24 cellular contexts compared by ENCODE assay signal in the genomic region with DNA sequence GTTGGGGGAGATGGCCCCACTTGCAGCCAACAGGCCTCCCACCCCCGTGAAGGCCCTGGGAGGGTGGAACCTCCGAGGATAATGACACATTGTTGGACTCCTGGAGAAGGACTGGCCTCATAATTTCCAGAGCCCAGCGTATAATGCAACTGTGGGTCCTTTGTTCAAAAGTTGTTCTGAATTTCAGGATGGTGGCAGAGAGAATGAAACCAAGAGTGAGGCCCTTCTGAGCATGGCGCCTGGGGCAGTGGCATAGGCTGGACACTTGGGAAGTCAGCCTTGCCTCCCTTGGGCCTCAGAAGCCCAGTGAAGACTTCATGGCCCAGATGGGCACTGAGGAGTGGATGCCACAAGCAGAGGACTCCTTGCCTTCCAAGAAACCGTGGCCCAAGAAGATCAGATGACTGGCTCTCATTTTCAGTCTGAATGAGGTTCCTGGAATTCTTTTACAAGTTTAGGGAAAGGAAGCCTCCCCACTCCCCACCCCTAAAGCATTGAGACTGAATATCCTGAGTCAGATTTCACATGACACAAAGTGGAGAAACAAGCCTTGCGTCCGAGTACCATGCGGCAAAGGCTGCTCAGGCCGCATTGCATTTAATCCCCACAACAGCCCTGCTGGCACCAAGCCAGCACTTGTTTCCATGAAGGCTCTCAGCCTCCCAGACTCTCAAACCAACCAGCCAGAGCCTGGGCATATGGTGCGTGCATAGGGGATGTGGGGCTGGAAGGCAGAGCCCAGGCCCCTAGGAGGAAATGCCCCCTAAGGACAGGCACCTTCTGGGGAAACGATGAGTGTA.
DNase-seq lines count a peak whose midpoint lies in the region; ATAC-seq and TF ChIP-seq lines count a peak whose summit lies in the region.
"Had no signal": no experiment of that assay in that cellular context is flagged by ENCODE, and none has a peak within 500 bp of the region (broad histone marks: within the 10 kb centered on the region; RNA-seq: fewer than 3 reads in every experiment).

No MANE protein-coding gene starts in this region.

- no peaks in the 10 kb centered on the region for H3K27me3 ChIP-seq in uterus
- H3K27me3 ChIP-seq: right lobe of liver, thyroid gland had no signal

- ATAC-seq in left lobe of liver: no peak
- ATAC-seq in HG03469 (IDR thresholded peaks at IDR 0.05; ENCODE audit: unreplicated experiment): no peak
- ATAC-seq: effector memory CD8-positive, alpha-beta T cell; right lobe of liver; WTC11 had no signal

- no peaks in the 10 kb centered on the region for H3K36me3 ChIP-seq in uterus
- H3K36me3 ChIP-seq: MG63, right lobe of liver, thyroid gland had no signal

- no peaks in the 10 kb centered on the region for H3K4me1 ChIP-seq in uterus
- H3K4me1 ChIP-seq: right lobe of liver, thyroid gland had no signal

- peak; percentile 13 for DNase-seq in NCI-H2171 treated with DMSO at 0.1 percent for 48 hours (lab: John Stamatoyannopoulos, UW)
- DNase-seq in NCI-H2171 (lab: John Stamatoyannopoulos, UW): no peak
- peak; percentile 25 for DNase-seq in DMS 273 treated with DMSO at 0.1 percent for 48 hours (lab: John Stamatoyannopoulos, UW)
- peak; percentile 2 for DNase-seq in RPMI7951 (ENCODE audit: low read depth)
- peak; percentile 29 for DNase-seq in left lobe of liver (ENCODE audit: low spot score)
- DNase-seq in uterus: no peak
- no peak for DNase-seq in UCSD-AML1 (lab: John Stamatoyannopoulos, UW; ENCODE audit: unreplicated experiment)
- DNase-seq: activated CD4-positive, alpha-beta T cell treated with anti-CD3 and anti-CD28 coated beads, Interleukin-2, amount 50 U/mL, for 1 hour; activated T-cell treated with anti-CD3 and anti-CD28 coated beads, Interleukin-2, amount 50 U/mL, for 48 hours; Calu3; central memory CD4-positive, alpha-beta T cell; effector memory CD8-positive, alpha-beta T cell; glutamatergic neuron; islet precursor cell; KG1; MG63; NCI-H1105 treated with DMSO at 0.1 percent for 48 hours; NCI-H2081; SIG-M5; stimulated activated CD4-positive, alpha-beta T cell treated with anti-CD3 and anti-CD28 coated beads, Interleukin-4, amount 100 ng/mL, for 24 hours; thyroid gland had no signal

- no peak for TF ChIP-seq POLR2A in uterus (IDR thresholded peaks at IDR 0.05)

- H3K4me3 ChIP-seq in uterus: no peak overlapping the region
- H3K4me3 ChIP-seq: MG63, right lobe of liver, thyroid gland had no signal

- no peaks in the 10 kb centered on the region for H3K9me3 ChIP-seq in uterus
- H3K9me3 ChIP-seq: MG63, right lobe of liver, thyroid gland had no signal

- intact Hi-C loops in uterus (cut with DNase I; ENCODE audit: low total_unique reads): no loop called here

- TF ChIP-seq CTCF in uterus (IDR thresholded peaks at IDR 0.05): no peak

- no peak overlapping the region for H3K27ac ChIP-seq in uterus
- H3K27ac ChIP-seq: right lobe of liver, thyroid gland had no signal

Comparison
In these comparisons a context has a peak if more than half of its experiments do, and no peak if none do; other contexts are left out.
1. DNase-seq: peak in NCI-H2171 treated with DMSO at 0.1 percent for 48 hours (single experiment), DMS 273 treated with DMSO at 0.1 percent for 48 hours (single experiment), RPMI7951 (single experiment) and left lobe of liver (single experiment); none in NCI-H2171 (single experiment), uterus (0 of 2) and UCSD-AML1 (single experiment).